ENCODE assay signal across 8 cellular contexts in the genomic region with DNA sequence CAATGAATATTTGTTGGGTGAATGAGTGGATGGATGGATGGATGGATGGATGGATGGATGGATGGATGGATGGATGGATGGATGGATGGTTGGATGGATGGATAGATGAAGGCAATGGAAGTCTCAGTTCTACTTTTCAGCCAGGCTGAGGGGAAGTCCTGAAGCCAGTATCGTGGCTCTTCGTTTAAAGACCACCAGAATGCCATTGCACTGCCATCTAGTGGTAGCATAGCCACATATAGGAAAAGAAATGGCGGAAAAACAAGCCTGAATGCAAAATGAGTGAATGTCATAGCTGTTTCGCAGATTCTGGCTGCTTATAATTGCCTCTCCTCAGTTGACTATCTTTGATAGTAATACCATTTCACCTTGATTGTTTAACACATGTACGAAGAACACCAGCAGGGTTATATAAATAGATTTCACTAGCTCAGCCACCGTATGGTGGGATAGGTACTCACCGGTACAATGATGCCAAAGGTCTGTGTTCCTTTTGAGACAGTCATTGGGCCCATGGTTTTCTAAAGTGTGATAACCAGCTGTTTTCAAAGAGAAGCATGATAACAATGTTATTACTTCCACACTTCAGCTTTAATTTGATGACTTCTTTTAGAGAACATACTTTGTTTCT.
DNase-seq lines count a peak whose midpoint lies in the region; FAIRE-seq and TF ChIP-seq lines count a peak whose summit lies in the region.

No MANE protein-coding gene starts in this region.

- in situ Hi-C loops in brain microvascular endothelial cell (cut with HindIII; ENCODE audit: low pct_ligation_motif_present, low sequenced_read_pairs) = no loop called here

- H2AFZ ChIP-seq in keratinocyte (ENCODE audit: control insufficient read depth, low read length) = no peak overlapping the region

- H3K27me3 Mint-ChIP-seq in HFFc6 (ENCODE audit: insufficient read depth) = no peaks in the 10 kb centered on the region

- H3K27me3 ChIP-seq in brain microvascular endothelial cell (replicated peaks) = no peaks in the 10 kb centered on the region
- no peaks in the 10 kb centered on the region for H3K27me3 ChIP-seq in keratinocyte (ENCODE audit: control insufficient read depth, extremely low read depth, insufficient read depth, low read length)

- H3K27ac Mint-ChIP-seq in HFFc6 = no peak overlapping the region

- H3K4me1 Mint-ChIP-seq in HFFc6 (ENCODE audit: low read depth) = peaks cover 22% of the 10 kb centered on the region

- H3K36me3 ChIP-seq in brain microvascular endothelial cell (replicated peaks) = no peaks in the 10 kb centered on the region
- no peaks in the 10 kb centered on the region for H3K36me3 ChIP-seq in keratinocyte (ENCODE audit: control insufficient read depth in 2 of 2, extremely low read depth in 1 of 2, insufficient read depth in 2 of 2, low read length in 2 of 2)

- TF ChIP-seq CTCF in HFFc6 (IDR thresholded peaks at IDR 0.05) = peak; percentile 88
- TF ChIP-seq CTCF in brain microvascular endothelial cell (IDR thresholded peaks at IDR 0.05; ENCODE audit: low read depth, low read length, missing control alignments) = peak; percentile 86
- TF ChIP-seq CTCF in keratinocyte (optimal IDR thresholded peaks at IDR 0.05 in 1 of 3, IDR thresholded peaks at IDR 0.05 in 1 of 3, conservative IDR thresholded peaks at IDR 0.05 in 1 of 3; ENCODE audit: extremely low read depth in 1 of 3, insufficient read depth in 2 of 3, low read length in 3 of 3) = peak; percentile 67 to 78 (median 75)

- peaks cover 3% of the 10 kb centered on the region for H3K4me1 ChIP-seq in keratinocyte (ENCODE audit: control insufficient read depth, extremely low read depth, insufficient read depth, low read length)

- H3K4me2 ChIP-seq in keratinocyte (ENCODE audit: control insufficient read depth, extremely low read depth, insufficient read depth, low read depth, low read length) = no peak overlapping the region

- H3K4me3 Mint-ChIP-seq in HFFc6 = no peak overlapping the region

- dilution Hi-C loops in keratinocyte (cut with MboI; ENCODE audit: extremely low pct_ligation_motif_present, low sequenced_read_pairs) = no loop called here

- H3K9me1 ChIP-seq in keratinocyte (ENCODE audit: control insufficient read depth, extremely low read depth, insufficient read depth, low read length) = no peaks in the 10 kb centered on the region

- H3K9me3 ChIP-seq in keratinocyte (ENCODE audit: control insufficient read depth, low read depth, low read length) = no peaks in the 10 kb centered on the region

- DNase-seq in NCI-H510A treated with DMSO at 0.1 percent for 48 hours (lab: John Stamatoyannopoulos, UW) (peak; percentile 2), NCI-H510A (lab: John Stamatoyannopoulos, UW) (no peak), HFFc6 (peak; percentile 62), NCI-H1417 (lab: John Stamatoyannopoulos, UW) (peak; percentile 73 to 93 (median 77)), T follicular helper cell (ENCODE audit: low read depth) (peak; percentile 22), brain microvascular endothelial cell (peak; percentile 65), keratinocyte (ENCODE audit: low read depth, low spot score) (no peak)
- peak; percentile 25 to 27 for DNase-seq in stimulated activated CD4-positive, alpha-beta T cell treated with anti-CD3 and anti-CD28 coated beads, Interleukin-4, amount 100 ng/mL, for 4 hours

- no peaks in the 10 kb centered on the region for H4K20me1 ChIP-seq in keratinocyte (ENCODE audit: control insufficient read depth, extremely low read depth, insufficient read depth, low read length)

- H3K27ac ChIP-seq in brain microvascular endothelial cell (no peak overlapping the region), keratinocyte (ENCODE audit: control insufficient read depth, insufficient read depth, low read length) (no peak overlapping the region)

- no peaks in the 10 kb centered on the region for H3K79me2 ChIP-seq in keratinocyte (ENCODE audit: control insufficient read depth, insufficient read depth, low read length)

- no peaks in the 10 kb centered on the region for H3K9me3 Mint-ChIP-seq in HFFc6

- H3K36me3 Mint-ChIP-seq in HFFc6 (ENCODE audit: low read depth) = no peaks in the 10 kb centered on the region

- H3K9ac ChIP-seq in keratinocyte (ENCODE audit: control insufficient read depth, extremely low read depth, insufficient read depth, low read length) = no peak overlapping the region

- peak; percentile 77 for FAIRE-seq in keratinocyte (lab: Jason Lieb, UNC)

- H3K4me3 ChIP-seq in brain microvascular endothelial cell (ENCODE audit: low read depth, low read length) (no peak overlapping the region), keratinocyte (ENCODE audit: control insufficient read depth in 2 of 3, extremely low read depth in 1 of 3, insufficient read depth in 2 of 3, low read depth in 1 of 3, low read length in 3 of 3) (no peak overlapping the region)

Comparison
In these comparisons a context has a peak if more than half of its experiments do, and no peak if none do; other contexts are left out.
1. DNase-seq: peak in NCI-H510A treated with DMSO at 0.1 percent for 48 hours (single experiment), HFFc6 (single experiment), NCI-H1417 (3 of 3), T follicular helper cell (single experiment), brain microvascular endothelial cell (single experiment) and stimulated activated CD4-positive, alpha-beta T cell treated with anti-CD3 and anti-CD28 coated beads, Interleukin-4, amount 100 ng/mL, for 4 hours (2 of 2); none in NCI-H510A (single experiment) and keratinocyte (single experiment).
2. Peak in every context shown above with its lines, with median percentiles within 50 percentile points of each other: CTCF ChIP-seq.